In the genomic region with DNA sequence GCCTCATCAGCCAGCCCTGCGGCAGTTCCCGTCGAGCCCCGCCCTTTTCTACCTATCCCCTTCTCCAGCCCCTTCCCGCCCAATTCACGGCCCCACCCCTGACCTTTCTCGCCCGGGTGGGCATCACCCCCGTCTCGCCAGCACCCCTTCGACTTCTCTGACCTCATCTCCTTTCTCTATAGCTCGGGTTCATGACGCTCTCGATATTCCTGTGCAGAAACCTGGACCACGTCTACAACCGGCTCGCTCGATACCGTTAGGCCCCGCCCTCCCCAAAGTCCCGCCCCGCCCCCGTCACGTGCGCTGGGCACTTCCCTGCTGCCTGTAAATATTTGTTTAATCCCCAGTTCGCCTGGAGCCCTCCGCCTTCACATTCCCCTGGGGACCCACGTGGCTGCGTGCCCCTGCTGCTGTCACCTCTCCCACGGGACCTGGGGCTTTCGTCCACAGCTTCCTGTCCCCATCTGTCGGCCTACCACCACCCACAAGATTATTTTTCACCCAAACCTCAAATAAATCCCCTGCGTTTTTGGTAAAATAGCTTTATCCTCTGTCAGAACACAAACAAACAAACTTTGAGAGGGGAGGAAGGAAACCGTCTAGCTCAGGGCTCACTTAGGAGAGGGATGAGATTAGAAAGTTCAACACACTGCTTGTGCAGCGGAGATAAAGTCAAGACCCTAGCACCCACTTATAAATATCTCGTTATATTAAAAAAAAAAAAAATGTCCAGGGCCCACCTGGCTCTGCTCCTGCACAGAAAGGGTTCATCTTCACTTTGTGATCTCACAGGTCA, we compare ENCODE assay signal across 8 cellular contexts. TPM values are rescaled to one million over a fixed set of nuclear protein-coding genes. Genes with fewer than 3 reads are reported as not detected.
DNase-seq lines count a peak whose midpoint lies in the region; ATAC-seq and TF ChIP-seq lines count a peak whose summit lies in the region.

No MANE protein-coding gene starts in this region.

- DNase-seq in Caki2 (ENCODE audit: low read depth) (peak; percentile 57), brain microvascular endothelial cell (no peak), NCI-H510A treated with DMSO at 0.1 percent for 48 hours (lab: John Stamatoyannopoulos, UW) (no peak)
- peak; percentile 63 for DNase-seq in stimulated activated naive CD8-positive, alpha-beta T cell treated with anti-CD3 and anti-CD28 coated beads, Interleukin-15, Interleukin-2, amounts not matched to agents 100 U/mL and 50 U/mL, for 24 hours

- peaks cover 43% of the 10 kb centered on the region for H3K36me3 ChIP-seq in iPS-18a (ENCODE audit: control insufficient read depth, low read depth, low read length)
- H3K36me3 ChIP-seq in brain microvascular endothelial cell (replicated peaks): peaks cover 34% of the 10 kb centered on the region

- H3K27ac ChIP-seq in VCaP (peak overlapping the region; percentile 50), iPS-18a (ENCODE audit: low read length) (no peak overlapping the region), brain microvascular endothelial cell (no peak overlapping the region)

- H3K9ac ChIP-seq in iPS-18a (ENCODE audit: low read length): no peak overlapping the region

- TF ChIP-seq CTCF in VCaP (conservative IDR thresholded peaks at IDR 0.05) (no peak), brain microvascular endothelial cell (IDR thresholded peaks at IDR 0.05; ENCODE audit: low read depth, low read length, missing control alignments) (no peak)

- ATAC-seq in GM19397 (IDR thresholded peaks at IDR 0.05; ENCODE audit: unreplicated experiment) (peak; percentile 77), HG03521 (IDR thresholded peaks at IDR 0.05; ENCODE audit: unreplicated experiment) (peak; percentile 53)
- ATAC-seq in stimulated activated naive CD8-positive, alpha-beta T cell treated with anti-CD3 and anti-CD28 coated beads, Interleukin-15, Interleukin-2, amounts not matched to agents 100 U/mL and 50 U/mL, for 24 hours: peak; percentile 10

- H3K9me3 ChIP-seq in iPS-18a (ENCODE audit: control insufficient read depth, low read depth, low read length): no peaks in the 10 kb centered on the region

- in situ Hi-C loops in Caki2 (cut with HindIII; ENCODE audit: low pct_unique_long_range_greater_than_20kb, low sequenced_read_pairs) (no loop called here), brain microvascular endothelial cell (cut with HindIII; ENCODE audit: low pct_ligation_motif_present, low sequenced_read_pairs) (no loop called here)

- H3K27me3 ChIP-seq in iPS-18a (ENCODE audit: control insufficient read depth, insufficient read depth, low read length) (peaks cover 20% of the 10 kb centered on the region), brain microvascular endothelial cell (replicated peaks) (no peaks in the 10 kb centered on the region)

- peaks cover 7% of the 10 kb centered on the region for H3K4me1 ChIP-seq in iPS-18a (ENCODE audit: control insufficient read depth, low read depth, low read length)

- H3K4me3 ChIP-seq in iPS-18a (ENCODE audit: low read length) (peak overlapping the region; percentile 3), brain microvascular endothelial cell (ENCODE audit: low read depth, low read length) (no peak overlapping the region)

RNA-seq across cellular contexts. Expression of a gene that starts 5.1 kb away (rescaled TPM):
- not detected in 2 replicates for total RNA-seq in Caki2 (2014; rRNA removed; shearing (Covaris generic); ENCODE audit: low replicate concordance)

RNA-seq across cellular contexts. Expression of a gene that starts 15.3 kb away (rescaled TPM):
- total RNA-seq in Caki2 (2014; rRNA removed; shearing (Covaris generic); ENCODE audit: low replicate concordance): 0.90 and 1.6 TPM in 2 replicates

RNA-seq across cellular contexts. Expression of a gene that starts 21.9 kb away (rescaled TPM):
- total RNA-seq in Caki2 (2014; rRNA removed; shearing (Covaris generic); ENCODE audit: low replicate concordance): 36.8 and 42.4 TPM in 2 replicates

RNA-seq across cellular contexts. Expression of a gene that starts 23.4 kb away (rescaled TPM):
- total RNA-seq in Caki2 (2014; rRNA removed; shearing (Covaris generic); ENCODE audit: low replicate concordance): 0.30 TPM in 1 of 2 replicates, not detected in the other

RNA-seq across cellular contexts. Expression of a gene that starts 47.8 kb away (rescaled TPM):
- 0.30 TPM in 1 of 2 replicates, not detected in the other for total RNA-seq in Caki2 (2014; rRNA removed; shearing (Covaris generic); ENCODE audit: low replicate concordance)

Comparison
In these comparisons a context has a peak if more than half of its experiments do, and no peak if none do; other contexts are left out.
1. DNase-seq: peak in Caki2 (single experiment) and stimulated activated naive CD8-positive, alpha-beta T cell treated with anti-CD3 and anti-CD28 coated beads, Interleukin-15, Interleukin-2, amounts not matched to agents 100 U/mL and 50 U/mL, for 24 hours (single experiment); none in brain microvascular endothelial cell (single experiment) and NCI-H510A treated with DMSO at 0.1 percent for 48 hours (single experiment).
2. ATAC-seq: peak in every context shown above with its lines; median percentile 77 in GM19397; 53 in HG03521; 10 in stimulated activated naive CD8-positive, alpha-beta T cell treated with anti-CD3 and anti-CD28 coated beads, Interleukin-15, Interleukin-2, amounts not matched to agents 100 U/mL and 50 U/mL, for 24 hours.